In genomic region chr21:28865488-28866186, GRCh38 we compare ENCODE assay signal across 2 cellular contexts.
TF ChIP-seq lines count a peak whose summit lies in the region.

No MANE protein-coding gene starts in this region.

TF ChIP-seq in liver, 16 proteins besides CTCF, POLR2A, EP300 and RAD21 (continued from another document):
- TF ChIP-seq ZBTB33 (IDR thresholded peaks at IDR 0.05) (no peak), REST (IDR thresholded peaks at IDR 0.05) (peak; percentile 33), RXRA (IDR thresholded peaks at IDR 0.05) (peak; percentile 79 to 83), NR2F2 (IDR thresholded peaks at IDR 0.05) (no peak), HNF4G (IDR thresholded peaks at IDR 0.05) (peak; percentile 25), GABPA (IDR thresholded peaks at IDR 0.05 in 1 of 2, conservative IDR thresholded peaks at IDR 0.05 in 1 of 2) (no peak), HNF4A (conservative IDR thresholded peaks at IDR 0.05) (peak; percentile 67 to 76)

TF ChIP-seq in HepG2, 621 proteins besides CTCF, POLR2A, EP300 and RAD21 (continued from another document):
- no peak for TF ChIP-seq AFF4 (CRISPR knock-in tag; IDR thresholded peaks at IDR 0.05)
